8 cellular contexts compared by ENCODE assay signal in the genomic region with DNA sequence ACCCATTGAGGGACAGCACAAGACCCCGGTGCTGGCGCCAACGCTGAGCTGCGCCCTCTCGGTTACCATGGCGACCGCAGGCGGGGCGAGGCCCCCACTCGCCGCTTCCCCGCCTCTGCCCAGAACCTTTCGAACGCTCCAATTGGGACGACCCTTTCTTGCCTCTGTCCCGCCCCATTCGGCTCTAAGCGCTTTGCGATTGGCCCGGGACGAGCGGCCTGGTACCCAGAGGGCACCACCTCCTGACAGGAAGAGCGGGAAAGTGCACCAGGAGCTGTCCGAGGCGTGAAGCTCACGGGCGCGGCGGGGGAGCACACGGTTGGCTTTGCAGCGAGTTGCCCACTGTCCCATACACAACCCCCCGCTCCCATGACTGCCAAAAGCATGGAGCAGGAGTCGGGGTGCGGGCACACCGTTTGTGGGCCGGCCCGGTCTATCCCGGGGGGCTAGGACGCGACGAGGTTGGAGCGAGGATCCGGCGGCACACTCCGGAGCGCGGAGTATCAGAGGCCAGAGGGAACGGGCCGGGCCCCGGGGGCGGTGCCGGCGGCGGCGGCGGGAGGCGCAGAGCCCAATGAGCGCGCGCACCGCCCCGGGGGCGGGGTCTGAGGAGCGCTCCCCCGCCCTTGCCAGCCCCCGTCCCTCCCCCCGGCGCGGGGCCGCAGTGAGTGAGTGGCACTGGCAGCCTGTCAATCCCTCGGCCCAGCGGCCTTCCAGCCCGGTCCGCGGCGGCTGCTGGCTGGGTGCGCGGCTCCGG. TPM values are rescaled to one million over a fixed set of nuclear protein-coding genes. Genes with fewer than 3 reads are reported as not detected.
A peak's percentile ranks its signal among the peaks of the same experiment; 100 is the strongest.
DNase-seq lines count a peak whose midpoint lies in the region; ATAC-seq and TF ChIP-seq lines count a peak whose summit lies in the region.

No MANE protein-coding gene starts in this region.

- no peaks in the 10 kb centered on the region for H3K36me3 ChIP-seq in right lobe of liver

- H3K27ac ChIP-seq in right lobe of liver, result peak overlapping the region in 2 of 3 donors; percentile 42 to 68

- H3K4me3 ChIP-seq in right lobe of liver, result peak overlapping the region; percentile 55 to 79 (median 60)

- peaks cover 0 to 2% (median 1%) of the 10 kb centered on the region in 3 donors for H3K27me3 Mint-ChIP-seq in CD14-positive monocyte (ENCODE audit: low read depth in 3 of 3)

- TF ChIP-seq CTCF in CD14-positive monocyte (IDR thresholded peaks at IDR 0.05) (no peak), right lobe of liver (IDR thresholded peaks at IDR 0.05) (no peak)

- WGBS in right lobe of liver (ENCODE audit: insufficient coverage, low coverage, low lambda C conversion rate, missing lambda C conversion rate), result under 1% methylated on average over 17 of the region's 79 CpGs

- TF ChIP-seq POLR2A in right lobe of liver (IDR thresholded peaks at IDR 0.05), result peak; percentile 70

- peak overlapping the region; percentile 90 to 97 (median 93) for H3K27ac Mint-ChIP-seq in CD14-positive monocyte

- peak; percentile 91 for DNase-seq in CD14-positive monocyte (ENCODE audit: low spot score)
- DNase-seq in NCI-H748 treated with DMSO at 0.1 percent for 48 hours (lab: John Stamatoyannopoulos, UW), result peak; percentile 95
- peak; percentile 89 to 92 for DNase-seq in activated CD4-positive, alpha-beta T cell treated with anti-CD3 and anti-CD28 coated beads, Interleukin-2, amount 50 U/mL, for 48 hours
- DNase-seq in dermis microvascular lymphatic vessel endothelial cell (ENCODE audit: low read depth in 2 of 2), result peak; percentile 88 to 96
- DNase-seq in right lobe of liver, result peak; percentile 97
- peak; percentile 93 for DNase-seq in stimulated activated CD4-positive, alpha-beta T cell treated with anti-CD3 and anti-CD28 coated beads, Interleukin-4, amount 100 ng/mL, for 24 hours

- H3K27me3 ChIP-seq in right lobe of liver, result no peaks in the 10 kb centered on the region

- no peaks in the 10 kb centered on the region for H3K9me3 Mint-ChIP-seq in CD14-positive monocyte

- intact Hi-C loops in CD14-positive monocyte (cut with micrococcal nuclease), result loop anchor here (2.0 to 10.0 kb wide), 8 partner anchors 34 to 191 kb away; partner anchors contain the start of gene MAPKAP1 (in 1 of the 2)
- intact Hi-C loops in right lobe of liver (cut with DNase I), result no loop called here

- peaks cover 7 to 9% of the 10 kb centered on the region in 2 donors for H3K36me3 Mint-ChIP-seq in CD14-positive monocyte

- H3K4me3 Mint-ChIP-seq in CD14-positive monocyte, result peak overlapping the region; percentile 91 to 95

- H3K4me1 Mint-ChIP-seq in CD14-positive monocyte, result peaks cover 30% of the 10 kb centered on the region

- peaks cover 0 to 25% (median 7%) of the 10 kb centered on the region in 4 donors for H3K4me1 ChIP-seq in right lobe of liver

- ATAC-seq in GM19395 (IDR thresholded peaks at IDR 0.05; ENCODE audit: unreplicated experiment), result peak; percentile 79
- ATAC-seq in HG03558 (IDR thresholded peaks at IDR 0.05; ENCODE audit: extremely low read depth, unreplicated experiment), result peak; percentile 38
- ATAC-seq in right lobe of liver, result peak; percentile 87 to 95 (median 88)

- H3K9me3 ChIP-seq in right lobe of liver, result no peaks in the 10 kb centered on the region

RNA-seq across cellular contexts. Expression of gene PBX3, which starts 1.0 kb away (rescaled TPM):
- polyA plus RNA-seq in CD14-positive monocyte, result 1 to 10 TPM; 6.6 to 7.1 TPM
- total RNA-seq in dermis microvascular lymphatic vessel endothelial cell (4.6 and 6.2 TPM in 2 replicates), right lobe of liver (10 to 100 TPM; 13.0 to 20.2 (median 15.0) TPM)

RNA-seq across cellular contexts. Expression of gene MAPKAP1, which starts 39.2 kb away (rescaled TPM):
- 10 to 100 TPM; 39.9 to 44.1 TPM for polyA plus RNA-seq in CD14-positive monocyte
- total RNA-seq in dermis microvascular lymphatic vessel endothelial cell (44.9 and 55.9 TPM in 2 replicates), right lobe of liver (10 to 100 TPM; 29.6 to 53.2 (median 48.3) TPM)

Comparison
In these comparisons a context has a peak if more than half of its experiments do, and no peak if none do; other contexts are left out.
1. Peak in every context shown above with its lines: DNase-seq, ATAC-seq, H3K4me3 ChIP-seq and H3K27ac ChIP-seq.
2. ATAC-seq: peak in every context shown above with its lines; median percentile 88 in right lobe of liver; 79 in GM19395; 38 in HG03558.
3. intact Hi-C loops: an anchor here in CD14-positive monocyte (2.0 to 10.0 kb wide); none called in right lobe of liver.